In the genomic region with DNA sequence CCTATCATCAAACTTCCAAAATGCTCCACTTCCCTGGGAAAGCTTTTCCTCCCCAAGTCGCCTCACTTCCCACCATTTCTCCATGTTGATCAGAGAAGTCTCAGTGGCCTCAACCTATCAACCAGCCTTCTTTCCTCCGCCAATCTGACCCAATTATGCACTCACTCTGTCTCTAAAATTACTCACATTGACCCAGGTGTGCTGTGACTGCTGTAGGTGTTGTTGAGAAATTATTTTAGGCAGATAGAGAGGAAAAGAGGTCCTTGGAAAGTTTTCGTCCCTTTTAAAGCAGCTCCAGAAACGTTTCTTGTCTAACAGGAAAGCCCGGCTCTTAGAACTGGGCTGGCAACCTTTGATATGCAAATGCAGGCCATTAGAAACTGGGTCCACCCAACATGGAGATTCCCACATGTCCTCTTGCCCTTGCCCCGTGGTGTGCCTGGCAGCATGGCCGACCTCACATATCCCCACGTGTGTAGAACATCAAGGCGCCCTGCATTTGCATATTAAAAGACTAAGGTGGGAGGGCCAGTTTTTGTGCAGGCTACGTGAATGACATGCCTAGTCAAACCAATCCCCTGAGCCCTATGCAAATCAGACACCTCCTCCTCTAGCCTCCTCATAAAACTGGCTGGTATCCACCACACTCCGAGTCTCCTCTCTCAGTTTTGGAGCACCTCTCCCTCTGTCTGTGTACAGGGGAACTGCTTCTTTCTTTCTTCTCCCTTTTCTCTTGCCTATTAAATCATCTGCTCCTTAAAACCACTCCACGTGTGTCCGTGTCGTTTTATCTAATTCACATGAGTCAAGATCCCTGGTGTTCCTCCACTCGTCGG, we compare ENCODE assay signal across 8 cellular contexts. TPM values are rescaled to one million over a fixed set of nuclear protein-coding genes. Genes with fewer than 3 reads are reported as not detected.
DNase-seq lines count a peak whose midpoint lies in the region; ATAC-seq, FAIRE-seq and TF ChIP-seq lines count a peak whose summit lies in the region.

No MANE protein-coding gene starts in this region.

- TF ChIP-seq POLR2A in erythroblast (IDR thresholded peaks at IDR 0.05; ENCODE audit: low read length) (no peak), GM18505 (IDR thresholded peaks at IDR 0.05; ENCODE audit: borderline replicate concordance, extremely low read depth, insufficient read depth, insufficient read length) (no peak)

- DNase-seq in GM18507 (ENCODE audit: extremely low spot score, insufficient read length, low read depth): no peak
- peak; percentile 90 for DNase-seq in NCI-H69 (lab: John Stamatoyannopoulos, UW)
- peak; percentile 38 to 49 for DNase-seq in erythroblast (lab: John Stamatoyannopoulos, UW)
- DNase-seq in occipital lobe (lab: John Stamatoyannopoulos, UW): peak; percentile 21
- DNase-seq in cerebellum (ENCODE audit: low spot score): no peak

- peak; percentile 48 for FAIRE-seq in GM18507 (lab: Jason Lieb, UNC)

- ATAC-seq in GM18505 (IDR thresholded peaks at IDR 0.05; ENCODE audit: unreplicated experiment) (no peak), GM19397 (IDR thresholded peaks at IDR 0.05; ENCODE audit: unreplicated experiment) (no peak), GM21367 (IDR thresholded peaks at IDR 0.05; ENCODE audit: unreplicated experiment) (no peak)

RNA-seq across cellular contexts. Expression of a gene that starts 12.9 kb away (rescaled TPM):
- 29.5 TPM for total RNA-seq in occipital lobe
- total RNA-seq in cerebellum: 4.4 TPM

Comparison
In these comparisons a context has a peak if more than half of its experiments do, and no peak if none do; other contexts are left out.
1. DNase-seq: peak in NCI-H69 (single experiment), erythroblast (2 of 2) and occipital lobe (single experiment); none in GM18507 (single experiment) and cerebellum (single experiment).